In the genomic region with DNA sequence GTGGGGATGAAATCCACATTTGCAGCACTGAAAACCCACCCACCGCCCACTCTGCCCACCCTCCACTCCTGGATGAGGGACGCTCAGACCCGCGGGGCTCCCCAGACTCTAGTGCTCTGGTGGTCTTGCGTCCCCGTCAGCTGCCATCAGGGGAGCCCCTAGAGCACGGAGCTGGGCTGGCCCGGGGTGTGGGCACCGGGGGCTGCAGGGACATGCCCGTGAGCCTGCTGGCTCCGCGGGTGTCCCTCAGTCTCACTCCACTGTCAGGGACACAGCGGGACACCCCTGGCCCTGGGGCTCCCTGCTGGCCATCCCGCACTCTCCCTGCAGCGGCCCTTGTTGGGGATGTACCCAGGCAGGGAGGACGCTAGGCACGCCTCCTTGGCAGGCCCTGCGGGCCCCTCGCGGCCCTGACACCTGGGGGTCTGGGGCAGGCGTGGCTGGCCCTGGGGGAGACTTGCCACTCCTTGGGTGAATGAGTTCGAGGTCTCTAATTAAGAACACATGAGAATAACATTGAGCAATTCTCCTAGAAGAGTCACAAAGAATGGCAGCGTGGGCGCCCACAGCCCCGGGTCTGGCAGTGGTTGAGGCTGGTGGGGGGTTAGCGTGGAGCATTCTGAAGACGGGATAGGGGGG, we compare ENCODE assay signal across 18 cellular contexts.
A peak's percentile ranks its signal among the peaks of the same experiment; 100 is the strongest.
DNase-seq lines count a peak whose midpoint lies in the region; ATAC-seq and TF ChIP-seq lines count a peak whose summit lies in the region.
"Had no signal": no experiment of that assay in that cellular context is flagged by ENCODE, and none has a peak within 500 bp of the region (broad histone marks: within the 10 kb centered on the region; RNA-seq: fewer than 3 reads in every experiment).

No MANE protein-coding gene starts in this region.

- 79 to 89% (median 87%) methylated on average over 19 to 27 of the region's 27 CpGs for WGBS in heart left ventricle, 4 donors
- WGBS in endodermal cell (ENCODE audit: insufficient coverage in 1 of 2, insufficient read length in 1 of 2), 2 experiments, result 89% methylated on average over 15 to 27 of the region's 27 CpGs
- WGBS in aorta, 2 donors, result 70 to 75% methylated on average over 27 of the region's 27 CpGs

- H3K27ac ChIP-seq in heart left ventricle (no peak overlapping the region), endodermal cell (ENCODE audit: low read depth, low read length) (no peak overlapping the region), osteoblast (ENCODE audit: low read depth, low read length) (no peak overlapping the region), aorta (ENCODE audit: low read depth in 1 of 2, low read length in 2 of 2) (no peak overlapping the region)
- H3K27ac ChIP-seq: neutrophil had no signal

- no peak overlapping the region for H3K4me2 ChIP-seq in osteoblast (ENCODE audit: insufficient read depth, low read length)

- H3K36me3 ChIP-seq in heart left ventricle, result no peaks in the 10 kb centered on the region
- H3K36me3 ChIP-seq in endodermal cell (ENCODE audit: control insufficient read depth, insufficient read depth, low read length), result no peaks in the 10 kb centered on the region
- H3K36me3 ChIP-seq in osteoblast (ENCODE audit: insufficient read depth, low read length), result no peaks in the 10 kb centered on the region
- no peaks in the 10 kb centered on the region for H3K36me3 ChIP-seq in aorta (ENCODE audit: control insufficient read depth in 1 of 2, insufficient read depth in 2 of 2, low read length in 1 of 2)
- H3K36me3 ChIP-seq: MG63, neutrophil had no signal

- no peaks in the 10 kb centered on the region for H4K20me1 ChIP-seq in osteoblast (ENCODE audit: insufficient read depth, low read length)

- H2AFZ ChIP-seq in osteoblast (ENCODE audit: low read length), result no peak overlapping the region

- H3K27ac Mint-ChIP-seq in endodermal cell, result no peak overlapping the region

- H3K79me2 ChIP-seq in osteoblast (ENCODE audit: insufficient read depth, low read length), result no peaks in the 10 kb centered on the region

- no peak for TF ChIP-seq POLR2A in heart left ventricle (IDR thresholded peaks at IDR 0.05)

- DNase-seq in heart left ventricle (peak in 3 of 5 donors; percentile 9 to 37 (median 15)), left cardiac atrium (no peak), endodermal cell (peak; percentile 41), osteoblast (ENCODE audit: insufficient read length, low spot score, missing footprints) (peak; percentile 58), aorta (peak; percentile 42 to 61), kidney glomerular epithelial cell (lab: John Stamatoyannopoulos, UW) (no peak)
- DNase-seq: C1 segment of cervical spinal cord; central memory CD4-positive, alpha-beta T cell; MG63; NCI-H1436 treated with DMSO at 0.1 percent for 48 hours; NCI-H526; stimulated activated CD4-positive, alpha-beta T cell treated with anti-CD3 and anti-CD28 coated beads, Interleukin-12 subunit alpha, Interleukin-12 subunit beta, amount 100 ng/mL, for 4 hours; SW 1271 had no signal

- H3K27me3 ChIP-seq in heart left ventricle (peaks cover 0 to 50% (median 5%) of the 10 kb centered on the region in 9 donors), endodermal cell (ENCODE audit: control insufficient read depth, insufficient read depth, low read length, poor library complexity, severe bottlenecking) (no peaks in the 10 kb centered on the region), osteoblast (ENCODE audit: insufficient read depth, low read length) (peaks cover 29% of the 10 kb centered on the region), aorta (ENCODE audit: control insufficient read depth in 1 of 2, insufficient read depth in 2 of 2, low read length in 1 of 2) (no peaks in the 10 kb centered on the region)

- H3K4me1 ChIP-seq in heart left ventricle, result no peaks in the 10 kb centered on the region
- H3K4me1 ChIP-seq in endodermal cell (ENCODE audit: control insufficient read depth, insufficient read depth, low read length), result no peaks in the 10 kb centered on the region
- no peaks in the 10 kb centered on the region for H3K4me1 ChIP-seq in osteoblast (ENCODE audit: insufficient read depth, low read length)
- no peaks in the 10 kb centered on the region for H3K4me1 ChIP-seq in aorta (ENCODE audit: control insufficient read depth in 1 of 2, insufficient read depth in 2 of 2, low read length in 2 of 2)

- H3K9me3 ChIP-seq in heart left ventricle, result peaks cover 0 to 7% (median 0%) of the 10 kb centered on the region in 12 donors
- no peaks in the 10 kb centered on the region for H3K9me3 ChIP-seq in endodermal cell (ENCODE audit: control insufficient read depth, low read length)
- no peaks in the 10 kb centered on the region for H3K9me3 ChIP-seq in osteoblast (ENCODE audit: low read depth, low read length)
- H3K9me3 ChIP-seq in aorta (ENCODE audit: control insufficient read depth, low read length), result peaks cover 4% of the 10 kb centered on the region
- H3K9me3 ChIP-seq: MG63, neutrophil had no signal

- TF ChIP-seq CTCF in heart left ventricle (IDR thresholded peaks at IDR 0.05) (no peak), endodermal cell (conservative IDR thresholded peaks at IDR 0.05) (no peak), osteoblast (IDR thresholded peaks at IDR 0.05; ENCODE audit: extremely low read depth, low read depth, low read length) (no peak)

- H3K27me3 Mint-ChIP-seq in endodermal cell (ENCODE audit: insufficient read depth), result no peaks in the 10 kb centered on the region

- H3K9me3 Mint-ChIP-seq in endodermal cell, result peaks cover 9% of the 10 kb centered on the region

- intact Hi-C loops in heart left ventricle (cut with DNase I), result no loop called here
- intact Hi-C loops in left cardiac atrium (cut with DNase I), result no loop called here
- intact Hi-C loops in aorta (cut with DNase I), result no loop called here

- H3K4me1 Mint-ChIP-seq in endodermal cell, result no peaks in the 10 kb centered on the region

- H3K36me3 Mint-ChIP-seq in endodermal cell (ENCODE audit: low read depth), result no peaks in the 10 kb centered on the region

- no peak overlapping the region for H3K4me3 Mint-ChIP-seq in endodermal cell

- no peak overlapping the region for H3K9ac ChIP-seq in endodermal cell (ENCODE audit: extremely low read depth, low read length, poor library complexity, severe bottlenecking)

- no peak overlapping the region for H3K4me3 ChIP-seq in heart left ventricle
- no peak overlapping the region for H3K4me3 ChIP-seq in endodermal cell (ENCODE audit: low read length)
- no peak overlapping the region for H3K4me3 ChIP-seq in osteoblast (ENCODE audit: insufficient read depth, low read length)
- H3K4me3 ChIP-seq in aorta (ENCODE audit: low read length in 2 of 2), result no peak overlapping the region
- H3K4me3 ChIP-seq: MG63 had no signal

- ATAC-seq in heart left ventricle (no peak), left cardiac atrium (no peak), aorta (ENCODE audit: low FRiP score) (no peak), GM19395 (IDR thresholded peaks at IDR 0.05; ENCODE audit: unreplicated experiment) (no peak), GM18870 (IDR thresholded peaks at IDR 0.05; ENCODE audit: unreplicated experiment) (no peak)
- ATAC-seq: esophagus mucosa, left colon had no signal

Comparison
In these comparisons a context has a peak if more than half of its experiments do, and no peak if none do; other contexts are left out.
1. DNase-seq: peak in heart left ventricle (3 of 5), endodermal cell (single experiment), osteoblast (single experiment) and aorta (2 of 2); none in left cardiac atrium (single experiment) and kidney glomerular epithelial cell (single experiment).